Comparison of ENCODE assay signal across 20 cellular contexts in the genomic region with DNA sequence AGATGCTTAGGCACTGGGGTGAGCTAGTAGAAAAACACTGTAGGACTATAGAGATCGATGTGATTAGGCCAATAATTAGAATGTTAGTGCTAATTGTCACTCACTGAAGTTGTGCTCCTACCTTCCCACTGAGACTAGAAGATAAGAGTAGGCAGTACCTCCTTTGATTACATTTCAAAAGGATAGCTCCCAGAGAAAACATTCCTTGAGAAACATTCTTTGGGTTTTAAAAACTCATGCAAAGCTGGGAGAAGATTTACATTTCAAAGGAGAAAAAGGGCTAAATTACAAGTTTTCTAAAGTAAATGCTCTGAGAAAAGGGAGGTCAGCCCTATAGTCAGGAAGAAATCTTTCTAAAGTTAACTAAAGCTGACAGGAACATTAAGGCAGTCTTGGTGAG.
DNase-seq lines count a peak whose midpoint lies in the region; ATAC-seq, FAIRE-seq and TF ChIP-seq lines count a peak whose summit lies in the region.
"Had no signal": no experiment of that assay in that cellular context is flagged by ENCODE, and none has a peak within 500 bp of the region (broad histone marks: within the 10 kb centered on the region; RNA-seq: fewer than 3 reads in every experiment).

No MANE protein-coding gene starts in this region.

- DNase-seq in H1 (ENCODE audit: low read depth in 1 of 2, low spot score in 2 of 2), result peak in 1 of 2 experiments; percentile 23
- no peak for DNase-seq in 8988T
- DNase-seq in activated T-cell treated with anti-CD3 and anti-CD28 coated beads, Interleukin-2, amount 50 U/mL, for 48 hours, result no peak
- DNase-seq: CD4-positive, CD25-positive, alpha-beta regulatory T cell; DMS153; GF-D8; HFFc6; IMR-90; NCI-H1417 treated with DMSO at 0.1 percent for 48 hours; NCI-H1930; NCI-H345; NCI-H524 treated with DMSO at 0.1 percent for 48 hours; SJCRH30 had no signal

- no peak overlapping the region for H4K5ac ChIP-seq in H1 (ENCODE audit: insufficient read length, low read depth, low read length)

- H3K36me3 ChIP-seq in HUES64 (ENCODE audit: insufficient read depth, low read length) (peaks cover 4% of the 10 kb centered on the region; the same call in 1 of the 2 replicates), H1 (ENCODE audit: control insufficient read depth in 2 of 4, insufficient read depth in 4 of 4, low read length in 3 of 4) (peaks cover 0 to 4% (median 0%) of the 10 kb centered on the region in 4 experiments; a peak in 1 of 8 replicates), iPS-20b (ENCODE audit: insufficient read depth, low read depth, low read length) (no peaks in the 10 kb centered on the region), neuron (ENCODE audit: insufficient read depth, low read length) (no peaks in the 10 kb centered on the region)
- H3K36me3 ChIP-seq: SJCRH30 had no signal

- H2BK120ac ChIP-seq in H1 (replicated peaks; ENCODE audit: low read depth, low read length), result peak overlapping the region; percentile 68

- ATAC-seq in GM19467 (IDR thresholded peaks at IDR 0.05; ENCODE audit: unreplicated experiment) (no peak), HG03108 (IDR thresholded peaks at IDR 0.05; ENCODE audit: unreplicated experiment) (no peak)
- ATAC-seq: Panc1 had no signal

- 7% methylated on average over 1 of the region's 1 CpG for WGBS in HUES64
- 5% methylated on average over 1 of the region's 1 CpG; no CpG with 5 or more reads in 1 of the 2 experiments for WGBS in H1 (ENCODE audit: extremely low coverage in 1 of 2, insufficient coverage in 1 of 2, insufficient read length in 1 of 2, insufficient replicate concordance in 2 of 2, low coverage in 1 of 2, low lambda C conversion rate in 2 of 2, missing lambda C conversion rate in 1 of 2), 2 experiments

- H3K27ac ChIP-seq in HUES64 (ENCODE audit: low read depth, low read length), result peak overlapping the region; percentile 88
- H3K27ac ChIP-seq in H1 (ENCODE audit: low read depth, low read length), result peak overlapping the region; percentile 72; the same call in 1 of the 2 replicates
- H3K27ac ChIP-seq in iPS-20b (ENCODE audit: low read length), result peak overlapping the region; percentile 75
- H3K27ac ChIP-seq: SJCRH30 had no signal

- H3K27me3 ChIP-seq in HUES64 (ENCODE audit: insufficient read depth, low read length), result no peaks in the 10 kb centered on the region
- no peaks in the 10 kb centered on the region for H3K27me3 ChIP-seq in H1 (replicated peaks in 1 of 4; ENCODE audit: control insufficient read depth in 3 of 4, extremely low read depth in 1 of 4, insufficient read depth in 3 of 4, low read length in 3 of 4)
- no peaks in the 10 kb centered on the region for H3K27me3 ChIP-seq in iPS-20b (ENCODE audit: insufficient read depth, low read length)
- no peaks in the 10 kb centered on the region for H3K27me3 ChIP-seq in neuron (ENCODE audit: insufficient read depth, low read length)
- H3K27me3 ChIP-seq: SJCRH30 had no signal

- POLR2A ChIA-PET in H1 (lab: Charles Lee; ENCODE audit: partially characterized antibody), result no interaction called here

- no peak overlapping the region for H2BK15ac ChIP-seq in H1 (ENCODE audit: low read length)

- H3K9me3 ChIP-seq in HUES64 (ENCODE audit: insufficient read depth, low read depth, low read length), result peaks cover 17% of the 10 kb centered on the region
- peaks cover 0 to 4% of the 10 kb centered on the region in 2 experiments; a peak in 1 of 4 replicates for H3K9me3 ChIP-seq in H1 (ENCODE audit: insufficient read depth in 2 of 2, low read depth in 1 of 2, low read length in 1 of 2)
- peaks cover 3% of the 10 kb centered on the region; the same call in 1 of the 2 replicates for H3K9me3 ChIP-seq in iPS-20b (ENCODE audit: insufficient read depth, low read depth, low read length)
- peaks cover 3% of the 10 kb centered on the region for H3K9me3 ChIP-seq in neuron (ENCODE audit: low read length)
- H3K9me3 ChIP-seq: SJCRH30 had no signal

- H3K9ac ChIP-seq in HUES64 (ENCODE audit: low read depth, low read length) (peak overlapping the region; percentile 69; the same call in 1 of the 2 replicates), H1 (replicated peaks in 1 of 4; ENCODE audit: extremely low read depth in 1 of 4, low read depth in 3 of 4, low read length in 3 of 4) (no peak overlapping the region), iPS-20b (ENCODE audit: low read depth, low read length) (peak overlapping the region; percentile 71; the same call in 1 of the 2 replicates)

- no peaks in the 10 kb centered on the region for H4K20me1 ChIP-seq in H1 (replicated peaks in 1 of 2; ENCODE audit: control insufficient read depth in 1 of 2, insufficient read depth in 2 of 2, low read length in 2 of 2)

- H2BK20ac ChIP-seq in H1 (ENCODE audit: low read length), result no peak overlapping the region

- H3K18ac ChIP-seq in H1 (ENCODE audit: extremely low read depth, low read length), result peak overlapping the region; percentile 10; the same call in 1 of the 2 replicates

- peak overlapping the region; percentile 69; the same call in 1 of the 2 replicates for H2BK12ac ChIP-seq in H1 (ENCODE audit: low read depth, low read length)

- H2AFZ ChIP-seq in H1 (ENCODE audit: low read length), result no peak overlapping the region
- H2AFZ ChIP-seq in neuron (ENCODE audit: low read depth, low read length), result peak overlapping the region; percentile 87

- peak overlapping the region; percentile 52 for H3K56ac ChIP-seq in H1 (replicated peaks; ENCODE audit: insufficient read length, low read depth, low read length)

- 0 out of 3 replicates have a peak, but pooled peaks of 1 of the 2 experiments have one; percentile 24 for TF ChIP-seq POLR2A in H1 (IDR thresholded peaks at IDR 0.05; ENCODE audit: control extremely low read depth in 1 of 2, low read depth in 2 of 2, low read length in 2 of 2)

- H3K14ac ChIP-seq in H1 (ENCODE audit: insufficient read length), result no peak overlapping the region

- H3K23me2 ChIP-seq in H1 (ENCODE audit: low read depth, low read length), result no peaks in the 10 kb centered on the region

- TF ChIP-seq CTCF in H1 (IDR thresholded peaks at IDR 0.05; ENCODE audit: control extremely low read depth in 1 of 3, insufficient read depth in 1 of 3, low read depth in 1 of 3, low read length in 3 of 3), result no peak

- FAIRE-seq in H1 (lab: Jason Lieb, UNC), result peak; percentile 69
- FAIRE-seq: H54 had no signal

- H2BK5ac ChIP-seq in H1 (ENCODE audit: low read depth, low read length), result peak overlapping the region; percentile 68; the same call in 1 of the 2 replicates

- H3K4me2 ChIP-seq in H1 (ENCODE audit: insufficient read depth in 1 of 2, low read depth in 2 of 2, low read length in 2 of 2), result peak overlapping the region; percentile 43 to 64

- H3K4me3 ChIP-seq in HUES64 (ENCODE audit: low read length), result peak overlapping the region; percentile 6
- peak overlapping the region in 1 of 4 experiments; percentile 45; a peak in 3 of 8 replicates for H3K4me3 ChIP-seq in H1 (ENCODE audit: extremely low read depth in 1 of 4, insufficient read depth in 2 of 4, low read depth in 3 of 4, low read length in 4 of 4)
- peak overlapping the region; percentile 50; the same call in 1 of the 2 replicates for H3K4me3 ChIP-seq in iPS-20b (ENCODE audit: low read length)
- no peak overlapping the region for H3K4me3 ChIP-seq in neuron (ENCODE audit: low read length)
- H3K4me3 ChIP-seq: SJCRH30 had no signal

- CTCF ChIA-PET in H1 (lab: Charles Lee; ENCODE audit: partially characterized antibody), result no interaction called here

- H3K4me1 ChIP-seq in HUES64 (ENCODE audit: insufficient read depth, low read length), result peaks cover 39% of the 10 kb centered on the region
- H3K4me1 ChIP-seq in H1 (replicated peaks in 1 of 4; ENCODE audit: control insufficient read depth in 3 of 4, insufficient read depth in 4 of 4, low read length in 3 of 4), result peaks cover 0 to 15% (median 6%) of the 10 kb centered on the region in 4 experiments; a peak in 4 of 7 replicates
- H3K4me1 ChIP-seq in iPS-20b (ENCODE audit: insufficient read depth, low read length), result peaks cover 38% of the 10 kb centered on the region
- H3K4me1 ChIP-seq in neuron (ENCODE audit: insufficient read depth, low read length), result peaks cover 12% of the 10 kb centered on the region
- H3K4me1 ChIP-seq: SJCRH30 had no signal

- H4K8ac ChIP-seq in H1 (ENCODE audit: extremely low read depth, insufficient read depth, low read length), result no peak overlapping the region

- peak overlapping the region; percentile 58 for H4K91ac ChIP-seq in H1 (replicated peaks; ENCODE audit: insufficient read length, low read length)

- TF ChIP-seq EP300 in H1 (IDR thresholded peaks at IDR 0.05; ENCODE audit: borderline replicate concordance in 1 of 2, low read depth in 2 of 2, low read length in 2 of 2), result no peak

- no peaks in the 10 kb centered on the region for H3K79me2 ChIP-seq in H1 (ENCODE audit: control insufficient read depth in 1 of 2, insufficient read depth in 2 of 2, low read length in 2 of 2)

- H3K23ac ChIP-seq in H1 (ENCODE audit: insufficient read length), result no peak overlapping the region

- H3K79me1 ChIP-seq in H1 (ENCODE audit: low read depth, low read length), result no peaks in the 10 kb centered on the region

- no peak for TF ChIP-seq RAD21 in H1 (IDR thresholded peaks at IDR 0.05 in 1 of 2, conservative IDR thresholded peaks at IDR 0.05 in 1 of 2; ENCODE audit: low read depth in 2 of 2, low read length in 2 of 2)

- no peak overlapping the region for H2AK5ac ChIP-seq in H1 (ENCODE audit: low read depth, low read length)

- no peak overlapping the region for H3K4ac ChIP-seq in H1 (replicated peaks; ENCODE audit: insufficient read length, low read depth, low read length)

TF ChIP-seq in H1, 55 proteins besides CTCF, POLR2A, EP300 and RAD21 (continues in another document):
- TF ChIP-seq CTBP2 (IDR thresholded peaks at IDR 0.05; ENCODE audit: borderline replicate concordance, insufficient read depth, insufficient read length, low read length), result no peak
- peak; percentile 76 for TF ChIP-seq TEAD4 (IDR thresholded peaks at IDR 0.05; ENCODE audit: low read depth, low read length)
- no peak for TF ChIP-seq EZH2 (IDR thresholded peaks at IDR 0.05; ENCODE audit: low read depth, low read length, severe bottlenecking)

Comparison
In these comparisons a context has a peak if more than half of its experiments do, and no peak if none do; other contexts are left out.
1. H3K9ac ChIP-seq: peak in HUES64 (single experiment) and iPS-20b (single experiment); none in H1 (0 of 4).
2. Peak in every context shown above with its lines, with median percentiles within 50 percentile points of each other: H3K27ac ChIP-seq.